19 cellular contexts compared by ENCODE assay signal in the genomic region with DNA sequence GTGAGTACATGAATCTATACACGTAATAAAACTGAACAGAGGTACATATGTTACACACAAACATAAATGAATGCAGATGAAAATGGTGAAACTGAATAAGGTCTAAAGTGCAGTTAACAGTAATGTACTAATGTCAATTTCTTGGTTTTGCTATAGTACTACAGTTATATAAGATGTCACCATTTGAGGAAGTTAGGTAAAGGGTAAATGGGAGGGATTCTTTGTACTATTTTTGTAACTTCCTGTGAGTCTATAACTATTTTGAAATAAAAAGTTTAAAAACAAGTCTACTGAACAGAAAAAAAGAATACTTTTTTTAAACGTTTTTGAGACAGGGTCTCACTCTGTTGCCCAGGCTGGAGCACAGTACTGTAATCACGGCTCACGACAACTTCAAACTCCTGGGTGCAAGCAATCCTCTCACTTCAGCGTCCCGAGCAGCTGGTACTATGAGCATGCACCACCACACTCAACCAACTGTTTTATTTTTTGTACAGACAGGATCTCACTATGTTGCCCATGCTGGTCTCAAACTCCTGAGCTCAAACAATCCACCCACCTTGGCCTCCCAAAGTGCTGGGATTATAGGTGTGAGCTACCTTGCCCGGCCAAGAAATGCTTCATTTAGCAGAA.
DNase-seq lines count a peak whose midpoint lies in the region; ATAC-seq and TF ChIP-seq lines count a peak whose summit lies in the region.
"Had no signal": no experiment of that assay in that cellular context is flagged by ENCODE, and none has a peak within 500 bp of the region (broad histone marks: within the 10 kb centered on the region; RNA-seq: fewer than 3 reads in every experiment).

No MANE protein-coding gene starts in this region.

- CTCF ChIA-PET in CD8-positive, alpha-beta T cell (lab: Charles Lee) = interaction anchor here (1.7 kb wide), 1 partner anchor 50 kb away, joined by 6 read pairs; no protein-coding TSS in a partner anchor

- H3K4me3 Mint-ChIP-seq in CD8-positive, alpha-beta T cell = peak overlapping the region; percentile 50
- H3K4me3 Mint-ChIP-seq in dendritic cell treated with granulocyte-macrophage colony-stimulating factor and Interleukin-4, amounts not matched to agents 40 ng/mL and 50 ng/mL, for 4 days = no peak overlapping the region
- H3K4me3 Mint-ChIP-seq: neural crest cell, type B pancreatic cell had no signal

- H3K9me3 Mint-ChIP-seq in CD8-positive, alpha-beta T cell = no peaks in the 10 kb centered on the region
- no peaks in the 10 kb centered on the region for H3K9me3 Mint-ChIP-seq in dendritic cell treated with granulocyte-macrophage colony-stimulating factor and Interleukin-4, amounts not matched to agents 40 ng/mL and 50 ng/mL, for 4 days
- H3K9me3 Mint-ChIP-seq: neural crest cell, type B pancreatic cell had no signal

- H3K36me3 Mint-ChIP-seq in CD8-positive, alpha-beta T cell = peaks cover 80% of the 10 kb centered on the region
- H3K36me3 Mint-ChIP-seq in dendritic cell treated with granulocyte-macrophage colony-stimulating factor and Interleukin-4, amounts not matched to agents 40 ng/mL and 50 ng/mL, for 4 days (ENCODE audit: low read depth) = peaks cover 93% of the 10 kb centered on the region

- peaks cover 21% of the 10 kb centered on the region for H3K4me1 ChIP-seq in CD8-positive, alpha-beta T cell (ENCODE audit: insufficient read depth, low read length)
- H3K4me1 ChIP-seq: gastrocnemius medialis had no signal

- H3K36me3 ChIP-seq in CD8-positive, alpha-beta T cell (ENCODE audit: insufficient read depth, low read length) = peaks cover 28% of the 10 kb centered on the region

- DNase-seq in AML-193 (lab: John Stamatoyannopoulos, UW) = peak; percentile 75 to 87
- DNase-seq in CD8-positive, alpha-beta T cell = no peak
- DNase-seq in NOMO-1 treated with dmso at 0.1 percent for 144 hours (lab: John Stamatoyannopoulos, UW; ENCODE audit: unreplicated experiment) = peak; percentile 22
- DNase-seq in NCI-H69 (lab: John Stamatoyannopoulos, UW) = no peak
- DNase-seq in cerebellum (ENCODE audit: low spot score) = no peak
- no peak for DNase-seq in NK-92 treated with Interleukin-12 subunit alpha and Interleukin-12 subunit beta, amount 100 ng/mL, for 24 hours (lab: John Stamatoyannopoulos, UW)
- DNase-seq: amniotic stem cell, cerebellar nuclear complex, DND-41, gastrocnemius medialis, NCI-H1105 treated with DMSO at 0.1 percent for 48 hours, NCI-H2171, SW 1271, WERI-Rb-1 had no signal

- H3K27ac ChIP-seq in CD8-positive, alpha-beta T cell (ENCODE audit: low read depth, low read length) = no peak overlapping the region
- H3K27ac ChIP-seq: gastrocnemius medialis, WERI-Rb-1 had no signal

- no peak for TF ChIP-seq CTCF in CD8-positive, alpha-beta T cell (IDR thresholded peaks at IDR 0.05)

- POLR2A ChIA-PET in CD8-positive, alpha-beta T cell (lab: Charles Lee) = interaction anchor here (0.9 kb wide), 1 partner anchor 9 kb away, joined by 3 read pairs; no protein-coding TSS in a partner anchor

- no peaks in the 10 kb centered on the region for H3K9me3 ChIP-seq in CD8-positive, alpha-beta T cell (ENCODE audit: low read length)
- H3K9me3 ChIP-seq: gastrocnemius medialis had no signal

- H3K4me1 Mint-ChIP-seq in CD8-positive, alpha-beta T cell (ENCODE audit: low read depth) = peaks cover 33% of the 10 kb centered on the region
- peaks cover 38% of the 10 kb centered on the region for H3K4me1 Mint-ChIP-seq in dendritic cell treated with granulocyte-macrophage colony-stimulating factor and Interleukin-4, amounts not matched to agents 40 ng/mL and 50 ng/mL, for 4 days (ENCODE audit: low read depth)
- H3K4me1 Mint-ChIP-seq: neural crest cell had no signal

- ATAC-seq in CD8-positive, alpha-beta T cell = peak; percentile 34
- no peak for ATAC-seq in GM21515 (IDR thresholded peaks at IDR 0.05; ENCODE audit: unreplicated experiment)
- ATAC-seq: gastrocnemius medialis had no signal

- H3K27me3 Mint-ChIP-seq in CD8-positive, alpha-beta T cell (ENCODE audit: low read depth) = no peaks in the 10 kb centered on the region
- no peaks in the 10 kb centered on the region for H3K27me3 Mint-ChIP-seq in dendritic cell treated with granulocyte-macrophage colony-stimulating factor and Interleukin-4, amounts not matched to agents 40 ng/mL and 50 ng/mL, for 4 days
- H3K27me3 Mint-ChIP-seq: type B pancreatic cell had no signal

- intact Hi-C loops in CD8-positive, alpha-beta T cell (cut with DNase I, micrococcal nuclease) = loop anchor here in 1 of 2 experiments (10.0 kb wide), 1 partner anchor 65 kb away; no protein-coding TSS in a partner anchor
- intact Hi-C loops in dendritic cell treated with granulocyte-macrophage colony-stimulating factor and Interleukin-4, amounts not matched to agents 40 ng/mL and 50 ng/mL, for 4 days (cut with micrococcal nuclease) = loop anchor here (5.0 kb wide), 1 partner anchor 48 kb away; no protein-coding TSS in a partner anchor

- H3K27ac Mint-ChIP-seq in CD8-positive, alpha-beta T cell = peak overlapping the region; percentile 91
- peak overlapping the region; percentile 6 for H3K27ac Mint-ChIP-seq in dendritic cell treated with granulocyte-macrophage colony-stimulating factor and Interleukin-4, amounts not matched to agents 40 ng/mL and 50 ng/mL, for 4 days
- H3K27ac Mint-ChIP-seq: type B pancreatic cell had no signal

- H3K27me3 ChIP-seq in CD8-positive, alpha-beta T cell (ENCODE audit: insufficient read depth, low read length) = no peaks in the 10 kb centered on the region
- H3K27me3 ChIP-seq: gastrocnemius medialis had no signal

- H3K4me3 ChIP-seq in CD8-positive, alpha-beta T cell (ENCODE audit: low read depth, low read length) = no peak overlapping the region
- H3K4me3 ChIP-seq: gastrocnemius medialis, lung had no signal

Comparison
In these comparisons a context has a peak if more than half of its experiments do, and no peak if none do; other contexts are left out.
1. DNase-seq: peak in AML-193 (2 of 2) and NOMO-1 treated with dmso at 0.1 percent for 144 hours (single experiment); none in CD8-positive, alpha-beta T cell (0 of 7), NCI-H69 (single experiment), cerebellum (single experiment) and NK-92 treated with Interleukin-12 subunit alpha and Interleukin-12 subunit beta, amount 100 ng/mL, for 24 hours (single experiment).